1 cellular context compared by ENCODE assay signal in genomic region chr13:110556224-110556606, GRCh38.
TF ChIP-seq lines count a peak whose summit lies in the region.

No MANE protein-coding gene starts in this region.

TF ChIP-seq in GM12878, 131 proteins besides CTCF, POLR2A, EP300 and RAD21:
- TF ChIP-seq ZNF622 (IDR thresholded peaks at IDR 0.05) = no peak
- TF ChIP-seq CHD4 (IDR thresholded peaks at IDR 0.05) = no peak
- TF ChIP-seq CUX1 (IDR thresholded peaks at IDR 0.05; ENCODE audit: insufficient replicate concordance, low read depth, low read length) = no peak
- TF ChIP-seq E2F8 (IDR thresholded peaks at IDR 0.05; ENCODE audit: low read depth, partially characterized antibody) = no peak
- TF ChIP-seq ATF2 (IDR thresholded peaks at IDR 0.05; ENCODE audit: low read length) = no peak
- 0 out of 2 replicates have a peak, but pooled peaks have one; percentile 2 for TF ChIP-seq IKZF1 (conservative IDR thresholded peaks at IDR 0.05)
